Comparison of ENCODE assay signal across 10 cellular contexts in the genomic region with DNA sequence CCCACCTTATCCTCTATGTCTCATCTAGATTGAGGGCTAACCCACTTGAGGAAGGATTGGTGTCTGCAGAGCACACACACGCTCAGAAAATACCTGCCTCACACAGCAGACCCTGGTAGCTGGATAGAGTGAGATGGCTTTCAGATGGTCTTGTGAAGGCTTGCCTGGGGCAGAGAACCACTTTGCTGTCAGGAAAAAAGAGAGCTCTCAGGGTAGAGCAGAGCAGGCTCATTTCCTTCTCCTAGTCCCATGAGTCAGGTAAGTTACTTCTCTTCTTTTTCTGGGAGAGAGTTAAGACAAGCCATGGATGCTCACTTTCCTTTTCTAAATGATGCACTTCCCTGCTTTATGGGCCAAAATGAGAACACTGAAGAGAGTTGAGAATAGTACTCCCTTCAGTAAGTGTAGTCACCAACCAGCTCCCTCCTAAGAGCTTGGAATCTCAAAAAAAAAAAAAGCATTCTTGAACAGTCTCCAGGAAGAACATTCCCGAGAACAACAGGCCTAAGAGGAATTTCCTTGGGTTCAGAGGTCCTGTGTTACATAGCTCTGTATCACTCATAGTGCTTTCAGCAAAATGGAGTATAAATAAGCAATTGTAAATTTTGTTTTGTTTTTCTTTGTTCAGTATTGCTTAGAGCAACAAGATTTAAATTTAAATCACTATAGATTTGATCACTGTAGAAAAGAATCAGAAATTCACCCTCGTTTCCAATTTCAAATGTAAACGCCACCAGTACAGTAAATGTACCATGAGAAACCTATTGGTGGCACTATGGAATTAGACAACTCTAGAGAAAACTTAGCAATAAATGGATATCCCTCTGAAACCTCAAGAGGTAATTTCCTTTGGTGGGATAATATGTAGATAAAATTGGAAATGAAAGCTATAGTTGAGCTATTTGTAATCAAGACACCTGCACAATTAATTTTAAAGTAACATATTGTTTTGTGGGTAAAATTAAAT.
DNase-seq lines count a peak whose midpoint lies in the region; ATAC-seq and TF ChIP-seq lines count a peak whose summit lies in the region.
"Had no signal": no experiment of that assay in that cellular context is flagged by ENCODE, and none has a peak within 500 bp of the region (broad histone marks: within the 10 kb centered on the region; RNA-seq: fewer than 3 reads in every experiment).

No MANE protein-coding gene starts in this region.

- peak in 1 of 2 donors; percentile 12 for TF ChIP-seq RAD21 in liver (IDR thresholded peaks at IDR 0.05)

- H3K9me3 ChIP-seq in liver (ENCODE audit: control insufficient read depth in 4 of 4, low read length in 3 of 4) = no peaks in the 10 kb centered on the region

- intact Hi-C loops in dorsolateral prefrontal cortex (cut with DNase I) = no loop called here

- DNase-seq in AG04449 (ENCODE audit: low read depth, low spot score) = peak; percentile 81
- no peak for DNase-seq in LNCaP clone FGC (ENCODE audit: low read depth)
- DNase-seq in dorsolateral prefrontal cortex = no peak
- no peak for DNase-seq in midbrain (lab: John Stamatoyannopoulos, UW)
- DNase-seq in activated T-cell treated with anti-CD3 and anti-CD28 coated beads, Interleukin-2, amount 50 U/mL, for 4 hours = no peak
- no peak for DNase-seq in stimulated activated naive B cell treated with anti-CD40 and anti-IgM and Interleukin-4, amounts not matched to agents 10 μg/mL and 1 μg/mL and 100 μg/mL, for 72 hours
- DNase-seq: activated CD4-positive, alpha-beta T cell treated with anti-CD3 and anti-CD28 coated beads for 36 hours; DND-41 had no signal

- POLR2A ChIA-PET in AG04449 (lab: Yijun Ruan, JAX) = interaction anchor here (0.6 to 1.5 kb wide), 5 partner anchors 35 to 981 kb away, joined by 3 to 9 read pairs (median 3); no protein-coding TSS in a partner anchor

- WGBS in liver = 55% methylated on average over 4 of the region's 4 CpGs

- H3K27ac Mint-ChIP-seq in stimulated activated naive B cell treated with anti-CD40 and anti-IgM and Interleukin-4, amounts not matched to agents 10 μg/mL and 1 μg/mL and 100 μg/mL, for 72 hours = no peak overlapping the region
- H3K27ac Mint-ChIP-seq: activated CD4-positive, alpha-beta T cell treated with anti-CD3 and anti-CD28 coated beads for 36 hours had no signal

- peaks cover 4% of the 10 kb centered on the region for H3K9me3 Mint-ChIP-seq in activated T-cell treated with anti-CD3 and anti-CD28 coated beads, Interleukin-2, amount 50 U/mL, for 4 hours
- no peaks in the 10 kb centered on the region for H3K9me3 Mint-ChIP-seq in stimulated activated naive B cell treated with anti-CD40 and anti-IgM and Interleukin-4, amounts not matched to agents 10 μg/mL and 1 μg/mL and 100 μg/mL, for 72 hours

- no peak overlapping the region for H3K9ac ChIP-seq in liver (ENCODE audit: low read depth in 1 of 2, low read length in 2 of 2)

- no peak overlapping the region for H3K4me3 ChIP-seq in AG04449 (ENCODE audit: low read depth, low read length)
- H3K4me3 ChIP-seq in LNCaP clone FGC (ENCODE audit: low read depth, low read length) = no peak overlapping the region
- H3K4me3 ChIP-seq in dorsolateral prefrontal cortex = no peak overlapping the region
- no peak overlapping the region for H3K4me3 ChIP-seq in liver (ENCODE audit: low read depth in 1 of 3, low read length in 3 of 3)

- H3K36me3 ChIP-seq in liver (ENCODE audit: control insufficient read depth in 4 of 4, insufficient read depth in 3 of 4, low read depth in 1 of 4, low read length in 3 of 4) = no peaks in the 10 kb centered on the region

- H3K27me3 ChIP-seq in dorsolateral prefrontal cortex (no peaks in the 10 kb centered on the region), liver (ENCODE audit: control insufficient read depth in 4 of 4, insufficient read depth in 4 of 4, low read length in 3 of 4) (no peaks in the 10 kb centered on the region)

- ATAC-seq in activated T-cell treated with anti-CD3 and anti-CD28 coated beads, Interleukin-2, amount 50 U/mL, for 4 hours = no peak
- no peak for ATAC-seq in GM18498 (IDR thresholded peaks at IDR 0.05; ENCODE audit: unreplicated experiment)
- no peak for ATAC-seq in stimulated activated naive B cell treated with anti-CD40 and anti-IgM and Interleukin-4, amounts not matched to agents 10 μg/mL and 1 μg/mL and 100 μg/mL, for 72 hours (replicated peaks)
- ATAC-seq: activated CD4-positive, alpha-beta T cell treated with anti-CD3 and anti-CD28 coated beads for 36 hours had no signal

- H3K4me3 Mint-ChIP-seq in activated T-cell treated with anti-CD3 and anti-CD28 coated beads, Interleukin-2, amount 50 U/mL, for 4 hours = no peak overlapping the region
- H3K4me3 Mint-ChIP-seq in stimulated activated naive B cell treated with anti-CD40 and anti-IgM and Interleukin-4, amounts not matched to agents 10 μg/mL and 1 μg/mL and 100 μg/mL, for 72 hours = no peak overlapping the region
- H3K4me3 Mint-ChIP-seq: activated CD4-positive, alpha-beta T cell treated with anti-CD3 and anti-CD28 coated beads for 36 hours had no signal

- no peaks in the 10 kb centered on the region for H3K36me3 Mint-ChIP-seq in activated T-cell treated with anti-CD3 and anti-CD28 coated beads, Interleukin-2, amount 50 U/mL, for 4 hours (ENCODE audit: insufficient read depth)
- no peaks in the 10 kb centered on the region for H3K36me3 Mint-ChIP-seq in stimulated activated naive B cell treated with anti-CD40 and anti-IgM and Interleukin-4, amounts not matched to agents 10 μg/mL and 1 μg/mL and 100 μg/mL, for 72 hours

- no peak for TF ChIP-seq CTCF in AG04449 (IDR thresholded peaks at IDR 0.05; ENCODE audit: insufficient read depth, low read length, missing control alignments)
- peak; percentile 43 for TF ChIP-seq CTCF in LNCaP clone FGC (IDR thresholded peaks at IDR 0.05; ENCODE audit: control insufficient read depth, extremely low read depth, insufficient read depth)
- TF ChIP-seq CTCF in dorsolateral prefrontal cortex (IDR thresholded peaks at IDR 0.05 in 54 of 56, conservative IDR thresholded peaks at IDR 0.05 in 2 of 56; ENCODE audit: low read depth in 1 of 56, partially characterized antibody in 56 of 56) = peak in 44 of 56 donors; percentile 14 to 62 (median 38)
- no peak for TF ChIP-seq CTCF in liver (IDR thresholded peaks at IDR 0.05; ENCODE audit: low read depth, low read length, missing input control)

- H3K4me1 ChIP-seq in liver (ENCODE audit: control insufficient read depth in 4 of 4, insufficient read depth in 4 of 4, low read length in 3 of 4) = no peaks in the 10 kb centered on the region

- CTCF ChIA-PET in AG04449 (lab: Yijun Ruan, JAX) = interaction anchor here (0.8 to 1.3 kb wide), 6 partner anchors 12 to 1002 kb away, joined by 3 read pairs; no protein-coding TSS in a partner anchor

- H3K27me3 Mint-ChIP-seq in activated T-cell treated with anti-CD3 and anti-CD28 coated beads, Interleukin-2, amount 50 U/mL, for 4 hours (ENCODE audit: low read depth) = no peaks in the 10 kb centered on the region
- H3K27me3 Mint-ChIP-seq in stimulated activated naive B cell treated with anti-CD40 and anti-IgM and Interleukin-4, amounts not matched to agents 10 μg/mL and 1 μg/mL and 100 μg/mL, for 72 hours = no peaks in the 10 kb centered on the region
- H3K27me3 Mint-ChIP-seq: activated CD4-positive, alpha-beta T cell treated with anti-CD3 and anti-CD28 coated beads for 36 hours had no signal

- H3K27ac ChIP-seq in dorsolateral prefrontal cortex = peak overlapping the region in 1 of 59 donors; percentile 12
- no peak overlapping the region for H3K27ac ChIP-seq in liver (ENCODE audit: low read depth in 1 of 2, low read length in 2 of 2)

- no peaks in the 10 kb centered on the region for H3K4me1 Mint-ChIP-seq in activated T-cell treated with anti-CD3 and anti-CD28 coated beads, Interleukin-2, amount 50 U/mL, for 4 hours (ENCODE audit: low read depth)
- no peaks in the 10 kb centered on the region for H3K4me1 Mint-ChIP-seq in stimulated activated naive B cell treated with anti-CD40 and anti-IgM and Interleukin-4, amounts not matched to agents 10 μg/mL and 1 μg/mL and 100 μg/mL, for 72 hours
- H3K4me1 Mint-ChIP-seq: activated CD4-positive, alpha-beta T cell treated with anti-CD3 and anti-CD28 coated beads for 36 hours had no signal

TF ChIP-seq in liver, 16 proteins besides CTCF, POLR2A, EP300 and RAD21:
- TF ChIP-seq HNF4G (IDR thresholded peaks at IDR 0.05) = no peak
- TF ChIP-seq, protein P1, sequence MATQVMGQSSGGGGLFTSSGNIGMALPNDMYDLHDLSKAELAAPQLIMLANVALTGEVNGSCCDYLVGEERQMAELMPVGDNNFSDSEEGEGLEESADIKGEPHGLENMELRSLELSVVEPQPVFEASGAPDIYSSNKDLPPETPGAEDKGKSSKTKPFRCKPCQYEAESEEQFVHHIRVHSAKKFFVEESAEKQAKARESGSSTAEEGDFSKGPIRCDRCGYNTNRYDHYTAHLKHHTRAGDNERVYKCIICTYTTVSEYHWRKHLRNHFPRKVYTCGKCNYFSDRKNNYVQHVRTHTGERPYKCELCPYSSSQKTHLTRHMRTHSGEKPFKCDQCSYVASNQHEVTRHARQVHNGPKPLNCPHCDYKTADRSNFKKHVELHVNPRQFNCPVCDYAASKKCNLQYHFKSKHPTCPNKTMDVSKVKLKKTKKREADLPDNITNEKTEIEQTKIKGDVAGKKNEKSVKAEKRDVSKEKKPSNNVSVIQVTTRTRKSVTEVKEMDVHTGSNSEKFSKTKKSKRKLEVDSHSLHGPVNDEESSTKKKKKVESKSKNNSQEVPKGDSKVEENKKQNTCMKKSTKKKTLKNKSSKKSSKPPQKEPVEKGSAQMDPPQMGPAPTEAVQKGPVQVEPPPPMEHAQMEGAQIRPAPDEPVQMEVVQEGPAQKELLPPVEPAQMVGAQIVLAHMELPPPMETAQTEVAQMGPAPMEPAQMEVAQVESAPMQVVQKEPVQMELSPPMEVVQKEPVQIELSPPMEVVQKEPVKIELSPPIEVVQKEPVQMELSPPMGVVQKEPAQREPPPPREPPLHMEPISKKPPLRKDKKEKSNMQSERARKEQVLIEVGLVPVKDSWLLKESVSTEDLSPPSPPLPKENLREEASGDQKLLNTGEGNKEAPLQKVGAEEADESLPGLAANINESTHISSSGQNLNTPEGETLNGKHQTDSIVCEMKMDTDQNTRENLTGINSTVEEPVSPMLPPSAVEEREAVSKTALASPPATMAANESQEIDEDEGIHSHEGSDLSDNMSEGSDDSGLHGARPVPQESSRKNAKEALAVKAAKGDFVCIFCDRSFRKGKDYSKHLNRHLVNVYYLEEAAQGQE (IDR thresholded peaks at IDR 0.05) = peak; percentile 25
- no peak for TF ChIP-seq TAF1 (conservative IDR thresholded peaks at IDR 0.05)
- peak; percentile 90 for TF ChIP-seq NR2F2 (IDR thresholded peaks at IDR 0.05)
- TF ChIP-seq JUND (IDR thresholded peaks at IDR 0.05) = no peak

Comparison
In these comparisons a context has a peak if more than half of its experiments do, and no peak if none do; other contexts are left out.
1. CTCF ChIP-seq: peak in LNCaP clone FGC (single experiment) and dorsolateral prefrontal cortex (44 of 56); none in AG04449 (single experiment) and liver (single experiment).